8 cellular contexts compared by ENCODE assay signal in the genomic region with DNA sequence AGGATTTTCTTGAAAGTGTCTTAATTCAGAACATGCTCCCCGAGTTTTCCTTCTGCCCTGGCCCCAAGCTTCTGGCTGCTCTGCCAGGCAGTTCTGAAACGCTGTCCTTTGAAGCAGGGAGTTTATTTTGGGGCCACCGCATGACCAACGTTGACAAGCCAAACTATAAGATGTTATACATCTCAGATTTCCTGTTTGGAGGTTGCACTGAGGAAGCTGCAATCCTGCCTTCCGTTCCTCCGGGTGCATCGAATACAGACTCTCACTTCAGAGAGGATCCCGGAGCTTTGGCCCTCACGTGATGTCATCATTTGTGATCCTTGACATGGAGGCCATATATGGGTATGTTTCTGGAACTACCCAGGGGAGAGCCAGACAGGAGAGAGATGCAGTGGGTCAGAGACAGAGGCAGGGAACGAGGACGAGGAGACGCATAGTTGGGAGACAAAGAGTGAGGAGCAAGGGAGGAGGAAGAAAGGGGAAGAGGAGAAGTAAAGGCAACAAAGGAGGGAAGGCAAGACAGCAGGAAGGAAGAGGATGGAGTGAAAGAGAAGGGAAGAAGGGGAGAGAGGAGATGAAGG. TPM values are rescaled to one million over a fixed set of nuclear protein-coding genes. Genes with fewer than 3 reads are reported as not detected.
A peak's percentile ranks its signal among the peaks of the same experiment; 100 is the strongest.
DNase-seq lines count a peak whose midpoint lies in the region; ATAC-seq and TF ChIP-seq lines count a peak whose summit lies in the region.

ASB2 (minus strand) TSS at position 94 of the 581 bp plus-strand sequence. CDS start 12,031 bp downstream, outside the sequence.

- peak within 1 kb of the TSS; percentile 15 to 84 (median 66) for H3K4me3 Mint-ChIP-seq in IgD-negative memory B cell

- TF ChIP-seq CTCF in stomach (IDR thresholded peaks at IDR 0.05) (no peak), GM20000 (IDR thresholded peaks at IDR 0.05; ENCODE audit: extremely low read depth, missing control alignments) (no peak), GM13977 (IDR thresholded peaks at IDR 0.05; ENCODE audit: extremely low read depth, insufficient read depth, missing control alignments) (no peak)

- ATAC-seq in GM19455 (IDR thresholded peaks at IDR 0.05; ENCODE audit: unreplicated experiment) = peak; percentile 16

- intact Hi-C loops in stomach (cut with DNase I; ENCODE audit: low total_unique reads) = no loop called here

- H3K4me3 ChIP-seq in BLaER1 = peak within 1 kb of the TSS; percentile 40
- peak within 1 kb of the TSS; percentile 33 to 36 for H3K4me3 ChIP-seq in esophagus (ENCODE audit: low read depth in 1 of 2, low read length in 2 of 2)
- peak within 1 kb of the TSS; percentile 6 to 48 (median 42) for H3K4me3 ChIP-seq in stomach

- 42 to 44% methylated on average over 12 of the region's 12 CpGs for WGBS in esophagus, 2 donors
- 24 to 45% (median 39%) methylated on average over 12 of the region's 12 CpGs for WGBS in stomach, 5 donors

- peaks cover 4% of the 10 kb centered on the region for H3K36me3 Mint-ChIP-seq in IgD-negative memory B cell

- H3K9ac ChIP-seq in BLaER1 = no peak within 1 kb of the TSS

- H3K9me3 ChIP-seq in BLaER1 (peaks cover 9% of the 10 kb centered on the region; the same call in 1 of the 2 replicates), esophagus (ENCODE audit: control insufficient read depth in 2 of 2, insufficient read depth in 1 of 2, low read depth in 1 of 2, low read length in 1 of 2) (peaks cover 0 to 2% of the 10 kb centered on the region in 2 donors), stomach (no peaks in the 10 kb centered on the region)

- H3K27me3 ChIP-seq in BLaER1 (peaks cover 46% of the 10 kb centered on the region), esophagus (ENCODE audit: control insufficient read depth in 1 of 2, insufficient read depth in 2 of 2, low read length in 2 of 2) (no peaks in the 10 kb centered on the region), stomach (no peaks in the 10 kb centered on the region)

- H3K4me2 ChIP-seq in BLaER1 = peak within 1 kb of the TSS; percentile 82

- peaks cover 29% of the 10 kb centered on the region for H3K27me3 Mint-ChIP-seq in IgD-negative memory B cell

- H3K4me1 ChIP-seq in BLaER1 (peaks cover 69% of the 10 kb centered on the region), esophagus (ENCODE audit: control insufficient read depth in 2 of 2, insufficient read depth in 2 of 2, low read length in 1 of 2) (peaks cover 4 to 8% of the 10 kb centered on the region in 2 donors), stomach (peaks cover 0 to 35% (median 12%) of the 10 kb centered on the region in 4 donors)

- no peaks in the 10 kb centered on the region for H4K20me1 ChIP-seq in BLaER1

- H3K4me1 Mint-ChIP-seq in IgD-negative memory B cell = peaks cover 23 to 31% (median 24%) of the 10 kb centered on the region in 3 donors

- peaks cover 0 to 7% (median 0%) of the 10 kb centered on the region in 3 donors for H3K9me3 Mint-ChIP-seq in IgD-negative memory B cell

- H3K27ac ChIP-seq in BLaER1 (no peak within 1 kb of the TSS), esophagus (ENCODE audit: low read depth in 2 of 2, low read length in 1 of 2) (peak within 1 kb of the TSS; percentile 46 to 83), stomach (peak within 1 kb of the TSS; percentile 39 to 90 (median 79))

- peak in 1 of 4 donors; percentile 42 for TF ChIP-seq POLR2A in stomach (IDR thresholded peaks at IDR 0.05)

- no peak for DNase-seq in stomach
- no peak for DNase-seq in GM20000 (ENCODE audit: low spot score)
- DNase-seq in GM13977 (ENCODE audit: low spot score) = no peak
- DNase-seq in amniotic stem cell (lab: John Stamatoyannopoulos, UW) = no peak

- in situ Hi-C loops in GM13977 (cut with MboI; ENCODE audit: low pct_unique_long_range_greater_than_20kb, low sequenced_read_pairs, unreplicated experiment) = no loop called here

- no peaks in the 10 kb centered on the region for H3K36me3 ChIP-seq in BLaER1
- H3K36me3 ChIP-seq in esophagus (ENCODE audit: control insufficient read depth in 2 of 2, insufficient read depth in 2 of 2, low read length in 1 of 2) = no peaks in the 10 kb centered on the region
- no peaks in the 10 kb centered on the region for H3K36me3 ChIP-seq in stomach

- TF ChIP-seq EP300 in stomach (IDR thresholded peaks at IDR 0.05) = no peak

- H3K27ac Mint-ChIP-seq in IgD-negative memory B cell = peak within 1 kb of the TSS in 2 of 3 donors; percentile 6 to 47

RNA-seq across cellular contexts. Expression of gene ASB2, which starts in this region (rescaled TPM):
- polyA plus RNA-seq in IgD-negative memory B cell (3.8 TPM), esophagus (1 to 10 TPM; 4.5 to 4.7 TPM), stomach (10 to 100 TPM in 1 of 3 donors, 1 to 10 TPM in 2; 2.0 to 17.1 (median 2.2) TPM)
- 100 to 1,000 TPM in 1 of 5 donors, 10 to 100 TPM in 3, 1 to 10 TPM in 1; 9.6 to 199 (median 34.8) TPM for total RNA-seq in stomach
